Comparison of ENCODE assay signal across 21 cellular contexts in the genomic region with DNA sequence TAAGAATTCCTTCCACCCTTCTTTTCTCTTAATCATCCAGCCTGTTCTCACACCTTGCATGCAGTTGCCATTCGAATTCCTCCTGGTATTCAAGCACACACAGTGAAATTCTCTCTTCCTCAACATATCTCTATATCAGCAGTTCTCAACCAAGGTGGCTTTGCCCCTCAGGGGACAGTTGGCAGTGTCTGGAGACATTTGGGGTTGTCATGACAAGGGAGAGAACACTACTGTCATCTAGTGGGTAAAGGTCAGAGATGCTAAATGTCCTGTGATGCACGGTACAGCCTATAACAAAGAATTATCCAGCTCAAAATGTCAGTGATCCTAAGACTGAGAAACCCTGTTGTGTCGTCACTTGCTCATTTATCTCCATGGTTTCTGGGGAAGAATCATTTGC.
A peak's percentile ranks its signal among the peaks of the same experiment; 100 is the strongest.
DNase-seq lines count a peak whose midpoint lies in the region; FAIRE-seq and TF ChIP-seq lines count a peak whose summit lies in the region.
"Had no signal": no experiment of that assay in that cellular context is flagged by ENCODE, and none has a peak within 500 bp of the region (broad histone marks: within the 10 kb centered on the region; RNA-seq: fewer than 3 reads in every experiment).

No MANE protein-coding gene starts in this region.

- no peak overlapping the region for H3K27ac ChIP-seq in breast epithelium
- H3K27ac ChIP-seq: 22Rv1, BLaER1, HL-60, KMS-11, SJCRH30 had no signal

- FAIRE-seq in GM12892 (lab: Jason Lieb, UNC), result no peak
- FAIRE-seq: G401.6 had no signal

- H3K9me3 Mint-ChIP-seq in MCF 10A (ENCODE audit: unreplicated experiment), result no peaks in the 10 kb centered on the region

- no peaks in the 10 kb centered on the region for H3K27me3 Mint-ChIP-seq in MCF 10A (ENCODE audit: insufficient read depth, unreplicated experiment)

- BruUV-seq in MCF 10A (replicated peaks; lab: Mats Ljungman, UMichigan), result no TSS peak

- DNase-seq in MCF 10A (ENCODE audit: unreplicated experiment) (no peak), breast epithelium (ENCODE audit: low spot score in 2 of 2) (no peak), NAMALWA (ENCODE audit: low spot score) (peak; percentile 28), SW480 (ENCODE audit: low spot score) (peak; percentile 8), A172 (ENCODE audit: low spot score) (no peak), GM12892 (ENCODE audit: insufficient read length) (no peak)
- no peak for DNase-seq in effector CD4-positive, alpha-beta T cell
- DNase-seq in stimulated activated CD4-positive, alpha-beta T cell treated with anti-CD3 and anti-CD28 coated beads, Interleukin-2, amount 100 ng/mL, for 24 hours, result no peak
- DNase-seq: CD8-positive, alpha-beta memory T cell; DMS79 treated with DMSO at 0.1 percent for 48 hours; MM.1S; NCI-H1105 treated with DMSO at 0.1 percent for 48 hours; NCI-H1694 treated with DMSO at 0.1 percent for 48 hours; NCI-H524 treated with DMSO at 0.1 percent for 48 hours; SJCRH30 had no signal

- no peak for TF ChIP-seq CTCF in MCF 10A (IDR thresholded peaks at IDR 0.05; ENCODE audit: unreplicated experiment)
- TF ChIP-seq CTCF in breast epithelium (IDR thresholded peaks at IDR 0.05), result no peak

- no peak overlapping the region for H3K4me3 ChIP-seq in breast epithelium
- H3K4me3 ChIP-seq: BLaER1, HAP-1, SJCRH30 had no signal

- H3K4me1 Mint-ChIP-seq in MCF 10A (ENCODE audit: insufficient read depth, unreplicated experiment), result peaks cover 20% of the 10 kb centered on the region
- H3K4me1 Mint-ChIP-seq: CD8-positive, alpha-beta memory T cell had no signal

- TF ChIP-seq POLR2A in breast epithelium (IDR thresholded peaks at IDR 0.05) (no peak), GM12892 (IDR thresholded peaks at IDR 0.05; ENCODE audit: low read depth, low read length) (no peak)

- no peaks in the 10 kb centered on the region for H3K36me3 Mint-ChIP-seq in MCF 10A (ENCODE audit: insufficient read depth, unreplicated experiment)
- H3K36me3 Mint-ChIP-seq: CD8-positive, alpha-beta memory T cell had no signal

- no peaks in the 10 kb centered on the region for H3K27me3 ChIP-seq in breast epithelium
- H3K27me3 ChIP-seq: BLaER1, SJCRH30 had no signal

- no peaks in the 10 kb centered on the region for H3K4me1 ChIP-seq in breast epithelium
- H3K4me1 ChIP-seq: BLaER1, HAP-1, SJCRH30 had no signal

- CTCF ChIA-PET in MCF 10A (lab: Yijun Ruan, JAX), result interaction anchor here (0.6 to 1.2 kb wide), 7 partner anchors 12 to 1370 kb away, joined by 3 to 5 read pairs (median 3); partner anchors contain the start of gene MON1B

- H3K27ac Mint-ChIP-seq in MCF 10A (ENCODE audit: low read depth, unreplicated experiment), result peak overlapping the region; percentile 89
- H3K27ac Mint-ChIP-seq: CD8-positive, alpha-beta memory T cell had no signal

- POLR2A ChIA-PET in MCF 10A (lab: Yijun Ruan, JAX), result interaction anchor here (0.7 to 0.8 kb wide), 2 partner anchors 11 to 46 kb away, joined by 3 read pairs; no protein-coding TSS in a partner anchor

- intact Hi-C loops in MCF 10A (cut with micrococcal nuclease) (no loop called here), breast epithelium (cut with DNase I; ENCODE audit: low total_unique reads) (no loop called here)

- no peaks in the 10 kb centered on the region for H3K36me3 ChIP-seq in breast epithelium
- H3K36me3 ChIP-seq: BLaER1, HAP-1, SJCRH30 had no signal

- H3K9me3 ChIP-seq in breast epithelium, result no peaks in the 10 kb centered on the region
- H3K9me3 ChIP-seq: BLaER1, HAP-1, SJCRH30 had no signal

- H3K4me3 Mint-ChIP-seq in MCF 10A (ENCODE audit: unreplicated experiment), result no peak overlapping the region
- H3K4me3 Mint-ChIP-seq: CD8-positive, alpha-beta memory T cell had no signal

Comparison
In these comparisons a context has a peak if more than half of its experiments do, and no peak if none do; other contexts are left out.
1. DNase-seq: peak in NAMALWA (single experiment) and SW480 (single experiment); none in MCF 10A (single experiment), breast epithelium (0 of 2), effector CD4-positive, alpha-beta T cell (single experiment), stimulated activated CD4-positive, alpha-beta T cell treated with anti-CD3 and anti-CD28 coated beads, Interleukin-2, amount 100 ng/mL, for 24 hours (0 of 2), A172 (single experiment) and GM12892 (single experiment).